ENCODE assay signal across 13 cellular contexts in the genomic region with DNA sequence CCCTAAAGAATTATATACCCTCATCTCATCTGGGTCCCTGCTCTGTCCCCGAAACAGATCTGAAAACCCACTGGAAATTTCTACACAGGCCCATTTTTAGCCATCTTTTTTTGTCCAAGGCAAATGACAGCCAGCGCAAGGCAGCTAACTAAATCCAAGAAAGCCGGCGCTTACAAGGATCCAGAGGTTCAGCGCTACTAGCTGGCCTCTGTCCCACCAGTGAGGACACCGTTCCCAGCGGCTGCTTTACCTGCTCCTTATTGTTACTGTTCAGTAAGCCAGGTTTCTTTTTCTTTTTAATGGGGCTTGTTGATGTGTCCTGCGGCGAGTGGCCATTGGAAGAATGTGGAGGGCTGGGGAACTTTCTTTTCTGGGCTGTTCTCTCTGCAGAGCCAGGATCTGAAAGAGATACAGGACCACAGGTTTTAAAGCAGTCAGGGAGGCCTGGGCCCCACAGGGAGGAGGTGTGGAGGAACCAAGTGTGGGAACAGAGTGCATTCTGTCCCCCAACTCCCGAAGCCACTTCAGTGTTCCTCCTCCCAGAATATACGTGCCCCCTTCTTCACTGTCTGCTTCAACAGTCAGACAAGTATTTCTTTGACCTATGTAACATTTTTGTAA. TPM values are rescaled to one million over a fixed set of nuclear protein-coding genes. Genes with fewer than 3 reads are reported as not detected.
DNase-seq lines count a peak whose midpoint lies in the region; ATAC-seq, FAIRE-seq and TF ChIP-seq lines count a peak whose summit lies in the region.
"Had no signal": no experiment of that assay in that cellular context is flagged by ENCODE, and none has a peak within 500 bp of the region (broad histone marks: within the 10 kb centered on the region; RNA-seq: fewer than 3 reads in every experiment).

No MANE protein-coding gene starts in this region.

- POLR2A ChIA-PET in HepG2 (lab: Yijun Ruan, JAX), result no interaction called here
- POLR2A ChIA-PET in CD4-positive, alpha-beta memory T cell (lab: Charles Lee; ENCODE audit: partially characterized antibody), result no interaction called here

- H3K9ac ChIP-seq in HepG2 (ENCODE audit: insufficient read depth, low read depth, low read length), result no peak overlapping the region

- peaks cover 79% of the 10 kb centered on the region for H4K20me1 ChIP-seq in HepG2 (ENCODE audit: insufficient read depth, low read length)

- H3K27ac ChIP-seq in HepG2 (ENCODE audit: extremely low read length, insufficient read depth, low read length) (no peak overlapping the region), right lobe of liver (no peak overlapping the region), esophagus squamous epithelium (peak overlapping the region in 3 of 4 donors; percentile 19 to 62 (median 45)), aorta (ENCODE audit: low read depth in 1 of 2, low read length in 2 of 2) (peak overlapping the region; percentile 10 to 94)
- no peak overlapping the region for H3K27ac ChIP-seq in CD4-positive, alpha-beta memory T cell (ENCODE audit: low read depth, low read length)

- 99% methylated on average over 11 of the region's 11 CpGs for WGBS in HepG2 (ENCODE audit: low lambda C conversion rate)
- 95% methylated on average over 7 of the region's 11 CpGs for WGBS in right lobe of liver (ENCODE audit: insufficient coverage, low coverage, low lambda C conversion rate, missing lambda C conversion rate)
- WGBS in esophagus squamous epithelium, 2 donors, result 81 to 92% methylated on average over 11 of the region's 11 CpGs
- WGBS in aorta, 2 donors, result 22 to 24% methylated on average over 11 of the region's 11 CpGs

- H3K27me3 Mint-ChIP-seq in osteocyte (ENCODE audit: unreplicated experiment), result no peaks in the 10 kb centered on the region
- H3K27me3 Mint-ChIP-seq in CD4-positive, alpha-beta memory T cell, result no peaks in the 10 kb centered on the region
- H3K27me3 Mint-ChIP-seq: type B pancreatic cell had no signal

- peaks cover 41% of the 10 kb centered on the region for H3K4me1 Mint-ChIP-seq in osteocyte (ENCODE audit: unreplicated experiment)
- H3K4me1 Mint-ChIP-seq in CD4-positive, alpha-beta memory T cell, result peaks cover 11 to 15% (median 13%) of the 10 kb centered on the region in 4 donors

- H3K36me3 ChIP-seq in HepG2 (replicated peaks in 1 of 2; ENCODE audit: control insufficient read depth in 1 of 2, insufficient read depth in 2 of 2, low read length in 2 of 2) (peaks cover 44 to 81% of the 10 kb centered on the region in 2 experiments), right lobe of liver (peaks cover 0 to 15% (median 1%) of the 10 kb centered on the region in 4 donors), esophagus squamous epithelium (peaks cover 0 to 74% (median 3%) of the 10 kb centered on the region in 3 donors), aorta (ENCODE audit: control insufficient read depth in 1 of 2, insufficient read depth in 2 of 2, low read length in 1 of 2) (peaks cover 0 to 4% of the 10 kb centered on the region in 2 donors)
- peaks cover 32% of the 10 kb centered on the region for H3K36me3 ChIP-seq in CD4-positive, alpha-beta memory T cell (ENCODE audit: insufficient read depth, low read length)

- H3K4me2 ChIP-seq in HepG2 (ENCODE audit: low read depth, low read length), result no peak overlapping the region

- TF ChIP-seq CTCF in HepG2 (CRISPR knock-in tag; IDR thresholded peaks at IDR 0.05) (no peak), right lobe of liver (IDR thresholded peaks at IDR 0.05) (no peak), esophagus squamous epithelium (IDR thresholded peaks at IDR 0.05) (no peak), osteocyte (IDR thresholded peaks at IDR 0.05) (no peak)

- peaks cover 37% of the 10 kb centered on the region for H3K36me3 Mint-ChIP-seq in osteocyte (ENCODE audit: unreplicated experiment)
- peaks cover 30 to 35% of the 10 kb centered on the region in 2 donors for H3K36me3 Mint-ChIP-seq in CD4-positive, alpha-beta memory T cell

- no peak overlapping the region for H3K4me3 ChIP-seq in HepG2 (replicated peaks in 1 of 3; ENCODE audit: insufficient read depth in 1 of 3, low read depth in 2 of 3, low read length in 3 of 3)
- H3K4me3 ChIP-seq in right lobe of liver, result no peak overlapping the region
- H3K4me3 ChIP-seq in esophagus squamous epithelium, result no peak overlapping the region
- H3K4me3 ChIP-seq in aorta (ENCODE audit: low read length in 2 of 2), result no peak overlapping the region
- no peak overlapping the region for H3K4me3 ChIP-seq in CD4-positive, alpha-beta memory T cell (ENCODE audit: low read length in 2 of 2)

- H3K79me2 ChIP-seq in HepG2 (ENCODE audit: insufficient read depth, low read length), result peaks cover 93% of the 10 kb centered on the region

- no peak overlapping the region for H2AFZ ChIP-seq in HepG2 (ENCODE audit: low read length)

- no peak for FAIRE-seq in HepG2 (lab: Jason Lieb, UNC)
- FAIRE-seq: colon had no signal

- H3K27ac Mint-ChIP-seq in osteocyte (ENCODE audit: unreplicated experiment), result peak overlapping the region; percentile 58
- peak overlapping the region in 1 of 7 donors; percentile 25 for H3K27ac Mint-ChIP-seq in CD4-positive, alpha-beta memory T cell
- H3K27ac Mint-ChIP-seq: type B pancreatic cell had no signal

- in situ Hi-C loops in HepG2 (cut with HindIII; ENCODE audit: extremely low pct_ligation_motif_present, low pct_unique_long_range_greater_than_20kb), result no loop called here

- H3K4me3 Mint-ChIP-seq in osteocyte (ENCODE audit: unreplicated experiment), result no peak overlapping the region
- no peak overlapping the region for H3K4me3 Mint-ChIP-seq in CD4-positive, alpha-beta memory T cell
- H3K4me3 Mint-ChIP-seq: type B pancreatic cell had no signal

- CTCF ChIA-PET in HepG2 (lab: Yijun Ruan, JAX; ENCODE audit: low intra/inter-chr PET ratio, low total read pairs), result no interaction called here
- CTCF ChIA-PET in CD4-positive, alpha-beta memory T cell (lab: Charles Lee; ENCODE audit: partially characterized antibody), result interaction anchor here (1.4 kb wide), 1 partner anchor 74 kb away, joined by 5 read pairs; no protein-coding TSS in a partner anchor

- no peak for TF ChIP-seq POLR2A in HepG2 (IDR thresholded peaks at IDR 0.05; ENCODE audit: insufficient read depth in 1 of 2, low read depth in 2 of 2, low read length in 2 of 2)
- no peak for TF ChIP-seq POLR2A in right lobe of liver (IDR thresholded peaks at IDR 0.05)
- TF ChIP-seq POLR2A in esophagus squamous epithelium (IDR thresholded peaks at IDR 0.05), result no peak

- TF ChIP-seq EP300 in HepG2 (IDR thresholded peaks at IDR 0.05; ENCODE audit: low read depth in 2 of 2, low read length in 2 of 2) (no peak), HepG2 (CRISPR knock-in tag; IDR thresholded peaks at IDR 0.05; ENCODE audit: borderline replicate concordance) (no peak)

- H3K4me1 ChIP-seq in HepG2 (ENCODE audit: insufficient read depth, low read length), result peaks cover 67% of the 10 kb centered on the region
- H3K4me1 ChIP-seq in right lobe of liver, result no peaks in the 10 kb centered on the region
- H3K4me1 ChIP-seq in esophagus squamous epithelium, result peaks cover 5 to 16% (median 6%) of the 10 kb centered on the region in 3 donors
- H3K4me1 ChIP-seq in aorta (ENCODE audit: control insufficient read depth in 1 of 2, insufficient read depth in 2 of 2, low read length in 2 of 2), result peaks cover 3 to 4% of the 10 kb centered on the region in 2 donors
- H3K4me1 ChIP-seq in CD4-positive, alpha-beta memory T cell (ENCODE audit: insufficient read depth, low read length), result peaks cover 5% of the 10 kb centered on the region

- intact Hi-C loops in HepG2 (cut with micrococcal nuclease; ENCODE audit: unreplicated experiment) (no loop called here), right lobe of liver (cut with DNase I) (no loop called here), esophagus squamous epithelium (cut with DNase I) (no loop called here), aorta (cut with DNase I) (no loop called here)
- intact Hi-C loops in CD4-positive, alpha-beta memory T cell (cut with micrococcal nuclease), result no loop called here

- no peak for DNase-seq in HepG2 (ENCODE audit: low spot score)
- DNase-seq in right lobe of liver, result no peak
- no peak for DNase-seq in esophagus squamous epithelium (lab: John Stamatoyannopoulos, UW)
- DNase-seq in osteocyte (ENCODE audit: extremely low spot score, unreplicated experiment), result no peak
- peak in 1 of 2 donors; percentile 74 for DNase-seq in aorta
- DNase-seq in CD4-positive, alpha-beta memory T cell, result no peak
- no peak for DNase-seq in stimulated activated CD4-positive, alpha-beta T cell treated with anti-CD3 and anti-CD28 coated beads, Interleukin-4, amount 100 ng/mL, for 24 hours
- DNase-seq: activated CD4-positive, alpha-beta T cell treated with anti-CD3 and anti-CD28 coated beads, Interleukin-2, amount 50 U/mL, for 1 hour; kidney glomerular epithelial cell; NCI-H146 had no signal

- no TSS peak for BruUV-seq in HepG2 (replicated peaks; lab: Mats Ljungman, UMichigan)

- H3K9me3 ChIP-seq in HepG2 (ENCODE audit: low read length) (no peaks in the 10 kb centered on the region), right lobe of liver (no peaks in the 10 kb centered on the region), esophagus squamous epithelium (no peaks in the 10 kb centered on the region), aorta (ENCODE audit: control insufficient read depth, low read length) (no peaks in the 10 kb centered on the region)
- H3K9me3 ChIP-seq in CD4-positive, alpha-beta memory T cell (ENCODE audit: control insufficient read depth in 1 of 2, low read length in 2 of 2), result no peaks in the 10 kb centered on the region

- no peaks in the 10 kb centered on the region for H3K27me3 ChIP-seq in HepG2 (ENCODE audit: control insufficient read depth in 1 of 2, insufficient read depth in 2 of 2, low read length in 2 of 2)
- H3K27me3 ChIP-seq in right lobe of liver, result no peaks in the 10 kb centered on the region
- H3K27me3 ChIP-seq in esophagus squamous epithelium, result no peaks in the 10 kb centered on the region
- H3K27me3 ChIP-seq in aorta (ENCODE audit: control insufficient read depth in 1 of 2, insufficient read depth in 2 of 2, low read length in 1 of 2), result no peaks in the 10 kb centered on the region
- H3K27me3 ChIP-seq in CD4-positive, alpha-beta memory T cell (ENCODE audit: insufficient read depth, low read length), result no peaks in the 10 kb centered on the region

- ATAC-seq in HepG2 (no peak), right lobe of liver (no peak), aorta (ENCODE audit: low FRiP score) (no peak), HG02973 (IDR thresholded peaks at IDR 0.05; ENCODE audit: unreplicated experiment) (no peak)

- H3K9me3 Mint-ChIP-seq in osteocyte (ENCODE audit: unreplicated experiment), result no peaks in the 10 kb centered on the region
- no peaks in the 10 kb centered on the region for H3K9me3 Mint-ChIP-seq in CD4-positive, alpha-beta memory T cell
- H3K9me3 Mint-ChIP-seq: type B pancreatic cell had no signal

- TF ChIP-seq RAD21 in HepG2 (CRISPR knock-in tag; IDR thresholded peaks at IDR 0.05), result no peak

RNA-seq across cellular contexts. Expression of a gene that starts 46.6 kb away (rescaled TPM):
- total RNA-seq in HepG2 (2016; rRNA removed; fragmentation: Illumina TruSeq; extraction: Trizol) (53.9 and 71.9 TPM in 2 replicates), right lobe of liver (10 to 100 TPM in 5 of 6 experiments, 1 to 10 TPM in 1; 7.8 to 25.7 (median 13.8) TPM), esophagus squamous epithelium (10 to 100 TPM; 21.5 to 26.3 (median 24.3) TPM), osteocyte (96.5 and 111 TPM in 2 replicates), aorta (10 to 100 TPM; 19.1 to 27.4 TPM)
- 45.3 and 50.7 TPM in 2 replicates for total RNA-seq in HepG2 (2016; cell fraction: cytosol; rRNA removed; fragmentation: Illumina TruSeq; extraction: Trizol; ENCODE audit: low read depth)
- total RNA-seq in HepG2 (2016; cell fraction: insoluble cytoplasmic fraction; rRNA removed; fragmentation: Illumina TruSeq; extraction: Trizol), result 54.7 and 64.5 TPM in 2 replicates
- total RNA-seq in HepG2 (2016; cell fraction: membrane; rRNA removed; fragmentation: Illumina TruSeq; extraction: Trizol), result 30.6 and 34.0 TPM in 2 replicates
- 90.9 and 106 TPM in 2 replicates for total RNA-seq in HepG2 (2016; cell fraction: nucleus; rRNA removed; fragmentation: Illumina TruSeq; extraction: Trizol)
- polyA plus RNA-seq in HepG2 (2011; rRNA removed) (81.4 and 84.7 TPM in 2 replicates), aorta (1 to 10 TPM; 4.5 to 9.1 TPM)
- 41.2 and 45.2 TPM in 2 replicates for polyA plus RNA-seq in HepG2 (2011; cell fraction: cytosol; rRNA removed)
- 139 and 149 TPM in 2 replicates for polyA plus RNA-seq in HepG2 (2011; cell fraction: nucleus; rRNA removed)
- 50.4 and 60.2 TPM in 2 replicates for polyA plus RNA-seq in HepG2 (2012)
- 1.9 and 2.5 TPM in 2 replicates for polyA plus RNA-seq in HepG2 (2016; cell fraction: cytosol; fragmentation: Illumina TruSeq; extraction: Trizol; ENCODE audit: low read depth)
- polyA plus RNA-seq in HepG2 (2016; cell fraction: insoluble cytoplasmic fraction; fragmentation: Illumina TruSeq; extraction: Trizol; ENCODE audit: low read depth), result 42.7 and 55.7 TPM in 2 replicates
- 7.9 and 9.1 TPM in 2 replicates for polyA plus RNA-seq in HepG2 (2016; cell fraction: membrane; fragmentation: Illumina TruSeq; extraction: Trizol; ENCODE audit: low read depth)
- polyA plus RNA-seq in HepG2 (2016; cell fraction: nucleus; fragmentation: Illumina TruSeq; extraction: Trizol; ENCODE audit: insufficient read depth, low read depth), result 103 and 106 TPM in 2 replicates
- 14.1 and 79.4 TPM in 2 replicates for polyA minus RNA-seq in HepG2 (2011; rRNA and poly(A)+ RNA removed; ENCODE audit: low replicate concordance)
- polyA minus RNA-seq in HepG2 (2011; cell fraction: cytosol; rRNA and poly(A)+ RNA removed), result 66.7 and 69.5 TPM in 2 replicates
- polyA minus RNA-seq in HepG2 (2011; cell fraction: nucleus; rRNA and poly(A)+ RNA removed), result 190 and 220 TPM in 2 replicates
- total RNA-seq in CD4-positive, alpha-beta memory T cell, result 10 to 100 TPM; 47.7 to 48.5 TPM
- polyA plus RNA-seq in CD4-positive, alpha-beta memory T cell, result 10 to 100 TPM in 1 of 2 donors, 1 to 10 TPM in 1; 3.5 to 20.1 TPM

Comparison
In these comparisons a context has a peak if more than half of its experiments do, and no peak if none do; other contexts are left out.
1. H3K27ac ChIP-seq: peak in esophagus squamous epithelium (3 of 4) and aorta (2 of 2); none in HepG2 (single experiment), right lobe of liver (0 of 3) and CD4-positive, alpha-beta memory T cell (single experiment).